ENCODE assay signal across 1 cellular context in the genomic region with DNA sequence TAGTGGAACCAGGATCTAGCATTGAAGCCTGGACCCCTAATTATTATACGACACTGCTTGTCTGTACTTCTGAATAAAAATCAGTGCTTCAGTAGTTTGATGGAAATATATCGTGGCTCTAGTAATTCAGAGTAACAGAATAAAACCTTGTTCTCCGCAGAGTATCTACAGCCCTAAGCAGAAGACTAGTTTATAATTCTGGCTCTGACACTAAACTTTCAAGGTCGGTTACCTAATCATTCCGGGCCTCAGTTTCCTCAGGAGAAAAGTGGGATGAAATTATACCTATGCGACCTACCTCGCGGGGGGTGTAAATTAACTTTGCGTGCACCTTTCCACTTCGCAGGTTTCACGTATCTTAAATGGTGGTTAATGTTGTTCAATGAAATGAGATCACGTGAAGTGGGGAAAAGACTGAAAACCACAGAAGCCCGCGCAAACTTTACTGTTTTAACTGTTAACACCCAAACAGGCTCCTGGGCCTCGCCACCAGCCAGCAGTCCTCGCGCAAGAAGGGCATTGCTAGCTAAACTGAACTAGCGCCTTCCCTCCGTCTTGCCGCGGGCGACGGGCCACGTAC.
A peak's percentile ranks its signal among the peaks of the same experiment; 100 is the strongest.
TF ChIP-seq lines count a peak whose summit lies in the region.

No MANE protein-coding gene starts in this region.

TF ChIP-seq in HepG2, 621 proteins besides CTCF, POLR2A, EP300 and RAD21 (continued from another document and continues in another):
- TF ChIP-seq, protein P1, sequence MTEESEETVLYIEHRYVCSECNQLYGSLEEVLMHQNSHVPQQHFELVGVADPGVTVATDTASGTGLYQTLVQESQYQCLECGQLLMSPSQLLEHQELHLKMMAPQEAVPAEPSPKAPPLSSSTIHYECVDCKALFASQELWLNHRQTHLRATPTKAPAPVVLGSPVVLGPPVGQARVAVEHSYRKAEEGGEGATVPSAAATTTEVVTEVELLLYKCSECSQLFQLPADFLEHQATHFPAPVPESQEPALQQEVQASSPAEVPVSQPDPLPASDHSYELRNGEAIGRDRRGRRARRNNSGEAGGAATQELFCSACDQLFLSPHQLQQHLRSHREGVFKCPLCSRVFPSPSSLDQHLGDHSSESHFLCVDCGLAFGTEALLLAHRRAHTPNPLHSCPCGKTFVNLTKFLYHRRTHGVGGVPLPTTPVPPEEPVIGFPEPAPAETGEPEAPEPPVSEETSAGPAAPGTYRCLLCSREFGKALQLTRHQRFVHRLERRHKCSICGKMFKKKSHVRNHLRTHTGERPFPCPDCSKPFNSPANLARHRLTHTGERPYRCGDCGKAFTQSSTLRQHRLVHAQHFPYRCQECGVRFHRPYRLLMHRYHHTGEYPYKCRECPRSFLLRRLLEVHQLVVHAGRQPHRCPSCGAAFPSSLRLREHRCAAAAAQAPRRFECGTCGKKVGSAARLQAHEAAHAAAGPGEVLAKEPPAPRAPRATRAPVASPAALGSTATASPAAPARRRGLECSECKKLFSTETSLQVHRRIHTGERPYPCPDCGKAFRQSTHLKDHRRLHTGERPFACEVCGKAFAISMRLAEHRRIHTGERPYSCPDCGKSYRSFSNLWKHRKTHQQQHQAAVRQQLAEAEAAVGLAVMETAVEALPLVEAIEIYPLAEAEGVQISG (CRISPR knock-in tag; IDR thresholded peaks at IDR 0.05), result no peak
- TF ChIP-seq RARG (CRISPR knock-in tag; IDR thresholded peaks at IDR 0.05; ENCODE audit: low read depth) (no peak), CBX1 (IDR thresholded peaks at IDR 0.05; ENCODE audit: low read depth) (no peak), POLR2G (IDR thresholded peaks at IDR 0.05; ENCODE audit: low read depth, low read length) (no peak), ZBTB7A (CRISPR knock-in tag; IDR thresholded peaks at IDR 0.05) (no peak), TAF15 (IDR thresholded peaks at IDR 0.05; ENCODE audit: low read depth, low read length, poor library complexity, severe bottlenecking) (peak; percentile 5), ZNF180 (CRISPR knock-in tag; IDR thresholded peaks at IDR 0.05; ENCODE audit: borderline replicate concordance, low read depth) (no peak), ZKSCAN5 (CRISPR knock-in tag; IDR thresholded peaks at IDR 0.05) (no peak), ZSCAN20 (CRISPR knock-in tag; IDR thresholded peaks at IDR 0.05; ENCODE audit: borderline replicate concordance) (no peak), KDM6A (CRISPR knock-in tag; IDR thresholded peaks at IDR 0.05; ENCODE audit: low read depth) (no peak), ZNF44 (CRISPR knock-in tag; IDR thresholded peaks at IDR 0.05) (0 out of 2 replicates have a peak, but pooled peaks have one; percentile 7), PAWR (CRISPR knock-in tag; IDR thresholded peaks at IDR 0.05; ENCODE audit: borderline replicate concordance) (no peak), ZBTB21 (CRISPR knock-in tag; IDR thresholded peaks at IDR 0.05) (no peak), ZFP1 (CRISPR knock-in tag; IDR thresholded peaks at IDR 0.05) (no peak), NFKB2 (CRISPR knock-in tag; IDR thresholded peaks at IDR 0.05; ENCODE audit: borderline replicate concordance) (no peak), REL (CRISPR knock-in tag; conservative IDR thresholded peaks at IDR 0.05) (no peak), NFATC3 (CRISPR knock-in tag; IDR thresholded peaks at IDR 0.05) (no peak), FOSL1 (CRISPR knock-in tag; IDR thresholded peaks at IDR 0.05; ENCODE audit: borderline replicate concordance) (no peak), KDM5A (IDR thresholded peaks at IDR 0.05; ENCODE audit: borderline replicate concordance, low read length) (no peak), ZNF160 (CRISPR knock-in tag; IDR thresholded peaks at IDR 0.05) (0 out of 2 replicates have a peak, but pooled peaks have one; percentile 3), ZFP36 (IDR thresholded peaks at IDR 0.05; ENCODE audit: borderline replicate concordance, low read depth, low read length, partially characterized antibody) (no peak)
- TF ChIP-seq, protein P2, sequence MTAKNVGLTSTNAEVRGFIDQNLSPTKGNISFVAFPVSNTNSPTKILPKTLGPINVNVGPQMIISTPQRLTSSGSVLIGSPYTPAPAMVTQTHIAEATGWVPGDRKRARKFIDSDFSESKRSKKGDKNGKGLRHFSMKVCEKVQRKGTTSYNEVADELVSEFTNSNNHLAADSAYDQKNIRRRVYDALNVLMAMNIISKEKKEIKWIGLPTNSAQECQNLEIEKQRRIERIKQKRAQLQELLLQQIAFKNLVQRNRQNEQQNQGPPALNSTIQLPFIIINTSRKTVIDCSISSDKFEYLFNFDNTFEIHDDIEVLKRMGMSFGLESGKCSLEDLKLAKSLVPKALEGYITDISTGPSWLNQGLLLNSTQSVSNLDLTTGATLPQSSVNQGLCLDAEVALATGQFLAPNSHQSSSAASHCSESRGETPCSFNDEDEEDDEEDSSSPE (CRISPR knock-in tag; IDR thresholded peaks at IDR 0.05), result no peak
- TF ChIP-seq, protein P3, sequence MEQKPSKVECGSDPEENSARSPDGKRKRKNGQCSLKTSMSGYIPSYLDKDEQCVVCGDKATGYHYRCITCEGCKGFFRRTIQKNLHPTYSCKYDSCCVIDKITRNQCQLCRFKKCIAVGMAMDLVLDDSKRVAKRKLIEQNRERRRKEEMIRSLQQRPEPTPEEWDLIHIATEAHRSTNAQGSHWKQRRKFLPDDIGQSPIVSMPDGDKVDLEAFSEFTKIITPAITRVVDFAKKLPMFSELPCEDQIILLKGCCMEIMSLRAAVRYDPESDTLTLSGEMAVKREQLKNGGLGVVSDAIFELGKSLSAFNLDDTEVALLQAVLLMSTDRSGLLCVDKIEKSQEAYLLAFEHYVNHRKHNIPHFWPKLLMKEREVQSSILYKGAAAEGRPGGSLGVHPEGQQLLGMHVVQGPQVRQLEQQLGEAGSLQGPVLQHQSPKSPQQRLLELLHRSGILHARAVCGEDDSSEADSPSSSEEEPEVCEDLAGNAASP (CRISPR knock-in tag; IDR thresholded peaks at IDR 0.05; ENCODE audit: borderline replicate concordance), result no peak
- TF ChIP-seq, protein P4, sequence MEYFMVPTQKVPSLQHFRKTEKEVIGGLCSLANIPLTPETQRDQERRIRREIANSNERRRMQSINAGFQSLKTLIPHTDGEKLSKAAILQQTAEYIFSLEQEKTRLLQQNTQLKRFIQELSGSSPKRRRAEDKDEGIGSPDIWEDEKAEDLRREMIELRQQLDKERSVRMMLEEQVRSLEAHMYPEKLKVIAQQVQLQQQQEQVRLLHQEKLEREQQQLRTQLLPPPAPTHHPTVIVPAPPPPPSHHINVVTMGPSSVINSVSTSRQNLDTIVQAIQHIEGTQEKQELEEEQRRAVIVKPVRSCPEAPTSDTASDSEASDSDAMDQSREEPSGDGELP (IDR thresholded peaks at IDR 0.05; ENCODE audit: borderline replicate concordance, low read depth), result no peak
- TF ChIP-seq, protein P5, sequence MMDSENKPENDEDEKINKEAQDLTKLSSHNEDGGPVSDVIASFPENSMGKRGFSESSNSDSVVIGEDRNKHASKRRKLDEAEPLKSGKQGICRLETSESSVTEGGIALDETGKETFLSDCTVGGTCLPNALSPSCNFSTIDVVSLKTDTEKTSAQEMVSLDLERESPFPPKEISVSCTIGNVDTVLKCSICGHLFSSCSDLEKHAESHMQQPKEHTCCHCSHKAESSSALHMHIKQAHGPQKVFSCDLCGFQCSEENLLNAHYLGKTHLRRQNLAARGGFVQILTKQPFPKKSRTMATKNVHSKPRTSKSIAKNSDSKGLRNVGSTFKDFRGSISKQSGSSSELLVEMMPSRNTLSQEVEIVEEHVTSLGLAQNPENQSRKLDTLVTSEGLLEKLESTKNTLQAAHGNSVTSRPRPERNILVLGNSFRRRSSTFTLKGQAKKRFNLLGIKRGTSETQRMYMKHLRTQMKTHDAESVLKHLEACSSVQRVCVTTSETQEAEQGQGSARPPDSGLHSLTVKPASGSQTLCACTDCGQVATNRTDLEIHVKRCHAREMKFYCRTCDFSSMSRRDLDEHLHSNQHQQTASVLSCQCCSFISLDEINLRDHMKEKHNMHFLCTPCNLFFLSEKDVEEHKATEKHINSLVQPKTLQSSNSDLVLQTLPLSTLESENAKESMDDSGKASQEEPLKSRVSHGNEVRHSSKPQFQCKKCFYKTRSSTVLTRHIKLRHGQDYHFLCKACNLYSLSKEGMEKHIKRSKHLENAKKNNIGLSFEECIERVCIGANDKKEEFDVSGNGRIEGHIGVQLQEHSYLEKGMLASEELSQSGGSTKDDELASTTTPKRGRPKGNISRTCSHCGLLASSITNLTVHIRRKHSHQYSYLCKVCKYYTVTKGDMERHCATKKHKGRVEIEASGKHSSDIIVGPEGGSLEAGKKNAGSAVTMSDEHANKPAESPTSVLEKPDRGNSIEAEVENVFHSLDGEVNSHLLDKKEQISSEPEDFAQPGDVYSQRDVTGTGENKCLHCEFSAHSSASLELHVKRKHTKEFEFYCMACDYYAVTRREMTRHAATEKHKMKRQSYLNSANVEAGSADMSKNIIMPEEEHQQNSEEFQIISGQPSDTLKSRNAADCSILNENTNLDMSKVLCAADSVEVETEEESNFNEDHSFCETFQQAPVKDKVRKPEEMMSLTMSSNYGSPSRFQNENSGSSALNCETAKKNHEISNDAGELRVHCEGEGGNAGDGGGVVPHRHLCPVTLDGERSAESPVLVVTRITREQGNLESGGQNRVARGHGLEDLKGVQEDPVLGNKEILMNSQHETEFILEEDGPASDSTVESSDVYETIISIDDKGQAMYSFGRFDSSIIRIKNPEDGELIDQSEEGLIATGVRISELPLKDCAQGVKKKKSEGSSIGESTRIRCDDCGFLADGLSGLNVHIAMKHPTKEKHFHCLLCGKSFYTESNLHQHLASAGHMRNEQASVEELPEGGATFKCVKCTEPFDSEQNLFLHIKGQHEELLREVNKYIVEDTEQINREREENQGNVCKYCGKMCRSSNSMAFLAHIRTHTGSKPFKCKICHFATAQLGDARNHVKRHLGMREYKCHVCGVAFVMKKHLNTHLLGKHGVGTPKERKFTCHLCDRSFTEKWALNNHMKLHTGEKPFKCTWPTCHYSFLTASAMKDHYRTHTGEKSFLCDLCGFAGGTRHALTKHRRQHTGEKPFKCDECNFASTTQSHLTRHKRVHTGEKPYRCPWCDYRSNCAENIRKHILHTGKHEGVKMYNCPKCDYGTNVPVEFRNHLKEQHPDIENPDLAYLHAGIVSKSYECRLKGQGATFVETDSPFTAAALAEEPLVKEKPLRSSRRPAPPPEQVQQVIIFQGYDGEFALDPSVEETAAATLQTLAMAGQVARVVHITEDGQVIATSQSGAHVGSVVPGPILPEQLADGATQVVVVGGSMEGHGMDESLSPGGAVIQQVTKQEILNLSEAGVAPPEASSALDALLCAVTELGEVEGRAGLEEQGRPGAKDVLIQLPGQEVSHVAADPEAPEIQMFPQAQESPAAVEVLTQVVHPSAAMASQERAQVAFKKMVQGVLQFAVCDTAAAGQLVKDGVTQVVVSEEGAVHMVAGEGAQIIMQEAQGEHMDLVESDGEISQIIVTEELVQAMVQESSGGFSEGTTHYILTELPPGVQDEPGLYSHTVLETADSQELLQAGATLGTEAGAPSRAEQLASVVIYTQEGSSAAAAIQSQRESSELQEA (CRISPR knock-in tag; IDR thresholded peaks at IDR 0.05; ENCODE audit: not compliant biosample characterization), result no peak
- TF ChIP-seq, protein P6, sequence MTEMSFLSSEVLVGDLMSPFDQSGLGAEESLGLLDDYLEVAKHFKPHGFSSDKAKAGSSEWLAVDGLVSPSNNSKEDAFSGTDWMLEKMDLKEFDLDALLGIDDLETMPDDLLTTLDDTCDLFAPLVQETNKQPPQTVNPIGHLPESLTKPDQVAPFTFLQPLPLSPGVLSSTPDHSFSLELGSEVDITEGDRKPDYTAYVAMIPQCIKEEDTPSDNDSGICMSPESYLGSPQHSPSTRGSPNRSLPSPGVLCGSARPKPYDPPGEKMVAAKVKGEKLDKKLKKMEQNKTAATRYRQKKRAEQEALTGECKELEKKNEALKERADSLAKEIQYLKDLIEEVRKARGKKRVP (CRISPR knock-in tag; IDR thresholded peaks at IDR 0.05), result no peak
- TF ChIP-seq, protein P7, sequence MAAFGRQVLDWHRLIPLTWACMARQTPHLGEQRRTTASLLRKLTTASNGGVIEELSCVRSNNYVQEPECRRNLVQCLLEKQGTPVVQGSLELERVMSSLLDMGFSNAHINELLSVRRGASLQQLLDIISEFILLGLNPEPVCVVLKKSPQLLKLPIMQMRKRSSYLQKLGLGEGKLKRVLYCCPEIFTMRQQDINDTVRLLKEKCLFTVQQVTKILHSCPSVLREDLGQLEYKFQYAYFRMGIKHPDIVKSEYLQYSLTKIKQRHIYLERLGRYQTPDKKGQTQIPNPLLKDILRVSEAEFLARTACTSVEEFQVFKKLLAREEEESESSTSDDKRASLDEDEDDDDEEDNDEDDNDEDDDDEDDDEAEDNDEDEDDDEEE (CRISPR knock-in tag; IDR thresholded peaks at IDR 0.05), result no peak
- TF ChIP-seq, protein P8, sequence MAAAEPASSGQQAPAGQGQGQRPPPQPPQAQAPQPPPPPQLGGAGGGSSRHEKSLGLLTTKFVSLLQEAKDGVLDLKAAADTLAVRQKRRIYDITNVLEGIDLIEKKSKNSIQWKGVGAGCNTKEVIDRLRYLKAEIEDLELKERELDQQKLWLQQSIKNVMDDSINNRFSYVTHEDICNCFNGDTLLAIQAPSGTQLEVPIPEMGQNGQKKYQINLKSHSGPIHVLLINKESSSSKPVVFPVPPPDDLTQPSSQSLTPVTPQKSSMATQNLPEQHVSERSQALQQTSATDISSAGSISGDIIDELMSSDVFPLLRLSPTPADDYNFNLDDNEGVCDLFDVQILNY (CRISPR knock-in tag; conservative IDR thresholded peaks at IDR 0.05), result no peak
- TF ChIP-seq, protein P9, sequence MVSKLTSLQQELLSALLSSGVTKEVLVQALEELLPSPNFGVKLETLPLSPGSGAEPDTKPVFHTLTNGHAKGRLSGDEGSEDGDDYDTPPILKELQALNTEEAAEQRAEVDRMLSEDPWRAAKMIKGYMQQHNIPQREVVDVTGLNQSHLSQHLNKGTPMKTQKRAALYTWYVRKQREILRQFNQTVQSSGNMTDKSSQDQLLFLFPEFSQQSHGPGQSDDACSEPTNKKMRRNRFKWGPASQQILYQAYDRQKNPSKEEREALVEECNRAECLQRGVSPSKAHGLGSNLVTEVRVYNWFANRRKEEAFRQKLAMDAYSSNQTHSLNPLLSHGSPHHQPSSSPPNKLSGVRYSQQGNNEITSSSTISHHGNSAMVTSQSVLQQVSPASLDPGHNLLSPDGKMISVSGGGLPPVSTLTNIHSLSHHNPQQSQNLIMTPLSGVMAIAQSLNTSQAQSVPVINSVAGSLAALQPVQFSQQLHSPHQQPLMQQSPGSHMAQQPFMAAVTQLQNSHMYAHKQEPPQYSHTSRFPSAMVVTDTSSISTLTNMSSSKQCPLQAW (CRISPR knock-in tag; IDR thresholded peaks at IDR 0.05), result no peak
- TF ChIP-seq, protein P10, sequence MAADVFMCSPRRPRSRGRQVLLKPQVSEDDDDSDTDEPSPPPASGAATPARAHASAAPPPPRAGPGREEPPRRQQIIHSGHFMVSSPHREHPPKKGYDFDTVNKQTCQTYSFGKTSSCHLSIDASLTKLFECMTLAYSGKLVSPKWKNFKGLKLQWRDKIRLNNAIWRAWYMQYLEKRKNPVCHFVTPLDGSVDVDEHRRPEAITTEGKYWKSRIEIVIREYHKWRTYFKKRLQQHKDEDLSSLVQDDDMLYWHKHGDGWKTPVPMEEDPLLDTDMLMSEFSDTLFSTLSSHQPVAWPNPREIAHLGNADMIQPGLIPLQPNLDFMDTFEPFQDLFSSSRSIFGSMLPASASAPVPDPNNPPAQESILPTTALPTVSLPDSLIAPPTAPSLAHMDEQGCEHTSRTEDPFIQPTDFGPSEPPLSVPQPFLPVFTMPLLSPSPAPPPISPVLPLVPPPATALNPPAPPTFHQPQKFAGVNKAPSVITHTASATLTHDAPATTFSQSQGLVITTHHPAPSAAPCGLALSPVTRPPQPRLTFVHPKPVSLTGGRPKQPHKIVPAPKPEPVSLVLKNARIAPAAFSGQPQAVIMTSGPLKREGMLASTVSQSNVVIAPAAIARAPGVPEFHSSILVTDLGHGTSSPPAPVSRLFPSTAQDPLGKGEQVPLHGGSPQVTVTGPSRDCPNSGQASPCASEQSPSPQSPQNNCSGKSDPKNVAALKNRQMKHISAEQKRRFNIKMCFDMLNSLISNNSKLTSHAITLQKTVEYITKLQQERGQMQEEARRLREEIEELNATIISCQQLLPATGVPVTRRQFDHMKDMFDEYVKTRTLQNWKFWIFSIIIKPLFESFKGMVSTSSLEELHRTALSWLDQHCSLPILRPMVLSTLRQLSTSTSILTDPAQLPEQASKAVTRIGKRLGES (CRISPR knock-in tag; IDR thresholded peaks at IDR 0.05; ENCODE audit: borderline replicate concordance), result no peak
